In the genomic region with DNA sequence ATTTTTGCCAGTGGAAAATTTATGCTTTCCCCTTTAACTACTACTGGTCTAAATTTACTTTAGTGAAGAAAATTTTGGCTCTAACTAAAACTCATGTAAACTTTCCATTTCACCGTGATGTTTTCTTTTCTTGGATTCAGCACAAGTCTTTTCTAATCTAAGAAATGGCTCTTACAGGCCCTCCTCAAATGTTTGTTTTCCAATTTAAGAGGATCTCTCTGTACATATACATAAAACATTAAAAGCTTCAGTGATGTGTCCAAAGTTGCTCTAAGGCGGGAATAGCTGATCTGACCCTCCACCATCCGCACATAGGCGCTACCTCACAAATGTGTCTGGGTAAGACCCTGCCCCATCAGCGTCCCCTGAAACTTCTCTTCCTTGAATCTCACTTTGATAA, we compare ENCODE assay signal across 1 cellular context.
TF ChIP-seq lines count a peak whose summit lies in the region.

No MANE protein-coding gene starts in this region.

TF ChIP-seq in IMR-90, 13 proteins besides CTCF, POLR2A, EP300 and RAD21 (continued from another document):
- TF ChIP-seq, protein P1, sequence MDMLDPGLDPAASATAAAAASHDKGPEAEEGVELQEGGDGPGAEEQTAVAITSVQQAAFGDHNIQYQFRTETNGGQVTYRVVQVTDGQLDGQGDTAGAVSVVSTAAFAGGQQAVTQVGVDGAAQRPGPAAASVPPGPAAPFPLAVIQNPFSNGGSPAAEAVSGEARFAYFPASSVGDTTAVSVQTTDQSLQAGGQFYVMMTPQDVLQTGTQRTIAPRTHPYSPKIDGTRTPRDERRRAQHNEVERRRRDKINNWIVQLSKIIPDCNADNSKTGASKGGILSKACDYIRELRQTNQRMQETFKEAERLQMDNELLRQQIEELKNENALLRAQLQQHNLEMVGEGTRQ (IDR thresholded peaks at IDR 0.05; ENCODE audit: low read depth, low read length): no peak
- TF ChIP-seq CHD1 (IDR thresholded peaks at IDR 0.05; ENCODE audit: low read depth, low read length): no peak
- no peak for TF ChIP-seq SMC3 (IDR thresholded peaks at IDR 0.05; ENCODE audit: low read depth, low read length)
- no peak for TF ChIP-seq RFX5 (IDR thresholded peaks at IDR 0.05; ENCODE audit: low read depth, low read length)
- TF ChIP-seq MAZ (IDR thresholded peaks at IDR 0.05; ENCODE audit: borderline replicate concordance, low read depth, low read length): no peak
- TF ChIP-seq CEBPB (IDR thresholded peaks at IDR 0.05; ENCODE audit: low read depth, low read length): no peak
- no peak for TF ChIP-seq FOS (IDR thresholded peaks at IDR 0.05; ENCODE audit: low read depth, low read length)
- TF ChIP-seq MXI1 (IDR thresholded peaks at IDR 0.05; ENCODE audit: borderline replicate concordance, low read depth, low read length): no peak
- TF ChIP-seq RCOR1 (IDR thresholded peaks at IDR 0.05; ENCODE audit: insufficient replicate concordance, low read length): no peak
- TF ChIP-seq NFE2L2 (IDR thresholded peaks at IDR 0.05; ENCODE audit: low read depth, low read length): no peak
